5 cellular contexts compared by ENCODE assay signal in genomic region chr11:70719516-70719915, GRCh38.
"Had no signal": no experiment of that assay in that cellular context is flagged by ENCODE, and none has a peak within 500 bp of the region (broad histone marks: within the 10 kb centered on the region; RNA-seq: fewer than 3 reads in every experiment).

No MANE protein-coding gene starts in this region.

- ATAC-seq: GM23338, K562 had no signal

- H3K4me2 ChIP-seq: GM23338 had no signal

- DNase-seq: H9, HCEC 1CT, IMR-90 had no signal

- H3K4me3 ChIP-seq: GM23338, K562 had no signal

- H2AFZ ChIP-seq: GM23338 had no signal
